9 cellular contexts compared by ENCODE assay signal in genomic region chr17:35313875-35314409, GRCh38. TPM values are rescaled to one million over a fixed set of nuclear protein-coding genes. Genes with fewer than 3 reads are reported as not detected.
DNase-seq lines count a peak whose midpoint lies in the region; ATAC-seq and TF ChIP-seq lines count a peak whose summit lies in the region.
"Had no signal": no experiment of that assay in that cellular context is flagged by ENCODE, and none has a peak within 500 bp of the region (broad histone marks: within the 10 kb centered on the region; RNA-seq: fewer than 3 reads in every experiment).

No MANE protein-coding gene starts in this region.

- no peak overlapping the region for H2AFZ ChIP-seq in H9 (ENCODE audit: low read length)

- no peaks in the 10 kb centered on the region for H3K36me3 ChIP-seq in iPS-18a (ENCODE audit: control insufficient read depth, low read depth, low read length)

- no peak overlapping the region for H3K9ac ChIP-seq in H9 (ENCODE audit: extremely low read depth, insufficient read length, low read length)
- no peak overlapping the region for H3K9ac ChIP-seq in iPS-18a (ENCODE audit: low read length)

- H3K4me1 ChIP-seq in H9 (ENCODE audit: insufficient read depth, low read length) (no peaks in the 10 kb centered on the region; the same call in 1 of the 2 replicates), iPS-18a (ENCODE audit: control insufficient read depth, low read depth, low read length) (peaks cover 19% of the 10 kb centered on the region)
- H3K4me1 ChIP-seq: foreskin keratinocyte had no signal

- WGBS in H9 (ENCODE audit: extremely low coverage, insufficient read length, low lambda C conversion rate), result no CpG with 5 or more reads among the region's 19 CpGs

- H3K4me2 ChIP-seq in H9 (ENCODE audit: insufficient read depth, insufficient read length, low read length), result peak overlapping the region; percentile 91

- no peak overlapping the region for H3K23ac ChIP-seq in H9 (ENCODE audit: insufficient read length, low read depth, low read length)

- H4K91ac ChIP-seq in H9 (ENCODE audit: insufficient read length, low read depth, low read length), result no peak overlapping the region

- H3K23me2 ChIP-seq in H9 (ENCODE audit: insufficient read length, low read depth, low read length, poor library complexity, severe bottlenecking), result peaks cover 12% of the 10 kb centered on the region

- H2AK5ac ChIP-seq in H9 (ENCODE audit: insufficient read length, low read length), result no peak overlapping the region

- H4K8ac ChIP-seq in H9 (replicated peaks; ENCODE audit: insufficient read length, low read depth, low read length), result no peak overlapping the region

- H3K4me3 Mint-ChIP-seq in H9, result peak overlapping the region; percentile 57 to 81
- H3K4me3 Mint-ChIP-seq in activated T-cell treated with anti-CD3 and anti-CD28 coated beads, Interleukin-2, amount 50 U/mL, for 72 hours, result peak overlapping the region; percentile 89 to 98

- H3K27me3 Mint-ChIP-seq in H9 (ENCODE audit: low read depth), result peaks cover 13% of the 10 kb centered on the region
- no peaks in the 10 kb centered on the region for H3K27me3 Mint-ChIP-seq in activated T-cell treated with anti-CD3 and anti-CD28 coated beads, Interleukin-2, amount 50 U/mL, for 72 hours (ENCODE audit: low read depth)

- H3K18ac ChIP-seq in H9 (ENCODE audit: insufficient read length, low read depth, low read length), result no peak overlapping the region

- no peak overlapping the region for H3K14ac ChIP-seq in H9 (ENCODE audit: insufficient read depth, low read length)

- no peak overlapping the region for H3T11ph ChIP-seq in H9 (ENCODE audit: low read length)

- H3K9me3 ChIP-seq in H9 (ENCODE audit: control insufficient read depth, low read depth, low read length) (no peaks in the 10 kb centered on the region), iPS-18a (ENCODE audit: control insufficient read depth, low read depth, low read length) (no peaks in the 10 kb centered on the region)

- H4K20me1 ChIP-seq in H9 (ENCODE audit: control insufficient read depth, insufficient read depth, insufficient read length), result no peaks in the 10 kb centered on the region

- no peaks in the 10 kb centered on the region for H3K79me1 ChIP-seq in H9 (ENCODE audit: insufficient read depth, low read depth, low read length, poor library complexity, severe bottlenecking)

- H3K9me3 Mint-ChIP-seq in H9, result no peaks in the 10 kb centered on the region
- H3K9me3 Mint-ChIP-seq in activated T-cell treated with anti-CD3 and anti-CD28 coated beads, Interleukin-2, amount 50 U/mL, for 72 hours, result peaks cover 2% of the 10 kb centered on the region in 2 donors

- no peak overlapping the region for H2BK120ac ChIP-seq in H9 (ENCODE audit: low read depth, low read length, poor library complexity, severe bottlenecking)

- H3K4me3 ChIP-seq in iPS-18a (ENCODE audit: low read length), result peak overlapping the region; percentile 49

- no peak overlapping the region; a peak in 1 of 7 replicates for H3K27ac Mint-ChIP-seq in H9
- H3K27ac Mint-ChIP-seq in activated T-cell treated with anti-CD3 and anti-CD28 coated beads, Interleukin-2, amount 50 U/mL, for 72 hours, result peak overlapping the region; percentile 95

- H3K4me1 Mint-ChIP-seq in H9, result peaks cover 42 to 44% of the 10 kb centered on the region in 2 experiments
- H3K4me1 Mint-ChIP-seq in activated T-cell treated with anti-CD3 and anti-CD28 coated beads, Interleukin-2, amount 50 U/mL, for 72 hours (ENCODE audit: low read depth), result peaks cover 43% of the 10 kb centered on the region

- H2BK5ac ChIP-seq in H9 (ENCODE audit: insufficient read length, low read length), result no peak overlapping the region

- H2BK12ac ChIP-seq in H9 (ENCODE audit: insufficient read length, low read depth, low read length), result no peak overlapping the region

- peaks cover 10% of the 10 kb centered on the region; the same call in 1 of the 2 replicates for H3K27me3 ChIP-seq in H9 (ENCODE audit: insufficient read depth, low read length)
- H3K27me3 ChIP-seq in iPS-18a (ENCODE audit: control insufficient read depth, insufficient read depth, low read length), result no peaks in the 10 kb centered on the region

- H3K56ac ChIP-seq in H9 (ENCODE audit: insufficient read length, low read depth, low read length), result no peak overlapping the region

- H2BK20ac ChIP-seq in H9 (ENCODE audit: low read depth, low read length, poor library complexity, severe bottlenecking), result no peak overlapping the region

- H4K5ac ChIP-seq in H9 (ENCODE audit: insufficient read length, low read depth, low read length), result no peak overlapping the region

- no peaks in the 10 kb centered on the region; a peak in 1 of 7 replicates for H3K36me3 Mint-ChIP-seq in H9 (ENCODE audit: insufficient read depth in 1 of 3, low read depth in 3 of 3)
- H3K36me3 Mint-ChIP-seq in activated T-cell treated with anti-CD3 and anti-CD28 coated beads, Interleukin-2, amount 50 U/mL, for 72 hours (ENCODE audit: insufficient read depth in 2 of 2), result peaks cover 2 to 11% of the 10 kb centered on the region in 2 donors

- no peak for TF ChIP-seq CTCF in H9 (conservative IDR thresholded peaks at IDR 0.05)

- H2BK15ac ChIP-seq in H9 (ENCODE audit: low read depth, low read length), result no peak overlapping the region

- no peaks in the 10 kb centered on the region for H3K79me2 ChIP-seq in H9 (ENCODE audit: insufficient read depth, low read length)

- DNase-seq in H9 (peak; percentile 42), cerebellum (ENCODE audit: low spot score) (no peak), KG1 (lab: John Stamatoyannopoulos, UW) (no peak), SK-N-DZ (ENCODE audit: low spot score) (no peak)
- DNase-seq in activated T-cell treated with anti-CD3 and anti-CD28 coated beads, Interleukin-2, amount 50 U/mL, for 72 hours, result peak; percentile 25 to 31
- DNase-seq in stimulated activated CD4-positive, alpha-beta T cell treated with anti-CD3 and anti-CD28 coated beads, Interleukin-4, amount 100 ng/mL, for 4 hours, result peak; percentile 2 to 3
- DNase-seq: foreskin keratinocyte had no signal

- H3K4ac ChIP-seq in H9 (ENCODE audit: low read depth, low read length), result no peak overlapping the region

- ATAC-seq in activated T-cell treated with anti-CD3 and anti-CD28 coated beads, Interleukin-2, amount 50 U/mL, for 72 hours (replicated peaks in 1 of 2), result peak in 1 of 2 donors; percentile 1
- ATAC-seq in HG02678 (IDR thresholded peaks at IDR 0.05; ENCODE audit: unreplicated experiment), result no peak

- H3K27ac ChIP-seq in H9 (ENCODE audit: insufficient read length, low read depth, low read length) (no peak overlapping the region), iPS-18a (ENCODE audit: low read length) (no peak overlapping the region)
- H3K27ac ChIP-seq: foreskin keratinocyte had no signal

RNA-seq across cellular contexts. Expression of gene SLFN11, which starts 59.5 kb away (rescaled TPM):
- 0.55 and 0.90 TPM in 2 replicates for total RNA-seq in H9 (2021)
- 10 to 100 TPM; 37.1 to 64.7 TPM for total RNA-seq in activated T-cell treated with anti-CD3 and anti-CD28 coated beads, Interleukin-2, amount 50 U/mL, for 72 hours
- total RNA-seq in cerebellum, result 14.7 TPM
- not detected in 2 replicates for polyA plus RNA-seq in SK-N-DZ (2014; cell fraction: cytosol; rRNA removed)
- not detected in 2 replicates for polyA plus RNA-seq in SK-N-DZ (2014; cell fraction: nucleus; rRNA removed)

Comparison
In these comparisons a context has a peak if more than half of its experiments do, and no peak if none do; other contexts are left out.
1. DNase-seq: peak in H9 (single experiment), activated T-cell treated with anti-CD3 and anti-CD28 coated beads, Interleukin-2, amount 50 U/mL, for 72 hours (2 of 2) and stimulated activated CD4-positive, alpha-beta T cell treated with anti-CD3 and anti-CD28 coated beads, Interleukin-4, amount 100 ng/mL, for 4 hours (2 of 2); none in cerebellum (single experiment), KG1 (single experiment) and SK-N-DZ (single experiment).